In genomic region chr1:39293375-39294070, GRCh38 we compare ENCODE assay signal across 13 cellular contexts.
DNase-seq lines count a peak whose midpoint lies in the region; ATAC-seq and TF ChIP-seq lines count a peak whose summit lies in the region.
"Had no signal": no experiment of that assay in that cellular context is flagged by ENCODE, and none has a peak within 500 bp of the region (broad histone marks: within the 10 kb centered on the region; RNA-seq: fewer than 3 reads in every experiment).

No MANE protein-coding gene starts in this region.

- H3K27ac Mint-ChIP-seq in natural killer cell, result peak overlapping the region; percentile 42 to 69
- H3K27ac Mint-ChIP-seq in natural killer cell treated with Interleukin-12 subunit alpha and Interleukin-12 subunit beta and Interleukin-15 and Interleukin-18, amount 100 ng/mL, for 72 hours, result peak overlapping the region in 1 of 2 donors; percentile 23
- peak overlapping the region in 4 of 5 experiments; percentile 59 to 95 (median 92) for H3K27ac Mint-ChIP-seq in brain

- H3K4me3 Mint-ChIP-seq in natural killer cell (no peak overlapping the region), brain (no peak overlapping the region)
- H3K4me3 Mint-ChIP-seq in natural killer cell treated with Interleukin-12 subunit alpha and Interleukin-12 subunit beta and Interleukin-15 and Interleukin-18, amount 100 ng/mL, for 72 hours, result no peak overlapping the region

- no peaks in the 10 kb centered on the region for H3K9me3 Mint-ChIP-seq in natural killer cell
- no peaks in the 10 kb centered on the region for H3K9me3 Mint-ChIP-seq in natural killer cell treated with Interleukin-12 subunit alpha and Interleukin-12 subunit beta and Interleukin-15 and Interleukin-18, amount 100 ng/mL, for 72 hours
- peaks cover 0 to 3% (median 0%) of the 10 kb centered on the region in 5 experiments for H3K9me3 Mint-ChIP-seq in brain

- H3K27me3 Mint-ChIP-seq in natural killer cell (ENCODE audit: low read depth in 2 of 2) (no peaks in the 10 kb centered on the region), brain (no peaks in the 10 kb centered on the region)
- H3K27me3 Mint-ChIP-seq in natural killer cell treated with Interleukin-12 subunit alpha and Interleukin-12 subunit beta and Interleukin-15 and Interleukin-18, amount 100 ng/mL, for 72 hours, result no peaks in the 10 kb centered on the region

- no peak for TF ChIP-seq CTCF in natural killer cell (IDR thresholded peaks at IDR 0.05)
- TF ChIP-seq CTCF in brain (conservative IDR thresholded peaks at IDR 0.05), result no peak

- H3K27me3 ChIP-seq in effector memory CD4-positive, alpha-beta T cell (replicated peaks; ENCODE audit: control insufficient read depth, insufficient read depth, low read length, poor library complexity, severe bottlenecking), result no peaks in the 10 kb centered on the region
- H3K27me3 ChIP-seq: esophagus muscularis mucosa had no signal

- no peak overlapping the region for H3K27ac ChIP-seq in effector memory CD4-positive, alpha-beta T cell (ENCODE audit: insufficient read depth, low read length, poor library complexity, severe bottlenecking)
- H3K27ac ChIP-seq: thoracic aorta had no signal

- H3K4me1 Mint-ChIP-seq in natural killer cell (peaks cover 11 to 20% of the 10 kb centered on the region in 2 donors), brain (peaks cover 21% of the 10 kb centered on the region)
- H3K4me1 Mint-ChIP-seq in natural killer cell treated with Interleukin-12 subunit alpha and Interleukin-12 subunit beta and Interleukin-15 and Interleukin-18, amount 100 ng/mL, for 72 hours (ENCODE audit: low read depth in 2 of 2), result peaks cover 15 to 16% of the 10 kb centered on the region in 2 donors

- H3K9me3 ChIP-seq in effector memory CD4-positive, alpha-beta T cell (ENCODE audit: control insufficient read depth, low read length), result no peaks in the 10 kb centered on the region
- H3K9me3 ChIP-seq: esophagus muscularis mucosa, thoracic aorta had no signal

- H3K4me1 ChIP-seq in effector memory CD4-positive, alpha-beta T cell (ENCODE audit: control insufficient read depth, insufficient read depth, low read length, poor library complexity, severe bottlenecking), result no peaks in the 10 kb centered on the region

- DNase-seq in natural killer cell (no peak), kidney glomerular epithelial cell (lab: John Stamatoyannopoulos, UW) (peak; percentile 73), NCI-H526 (lab: John Stamatoyannopoulos, UW) (no peak), islet precursor cell (no peak)
- DNase-seq in natural killer cell treated with Interleukin-12 subunit alpha and Interleukin-12 subunit beta and Interleukin-15 and Interleukin-18, amount 100 ng/mL, for 72 hours (ENCODE audit: low spot score), result no peak
- no peak for DNase-seq in effector memory CD4-positive, alpha-beta T cell
- DNase-seq: C1 segment of cervical spinal cord, left colon, NCI-H1694 had no signal

- H3K4me3 ChIP-seq in effector memory CD4-positive, alpha-beta T cell (ENCODE audit: insufficient read depth, low read depth, low read length, poor library complexity, severe bottlenecking), result no peak overlapping the region
- H3K4me3 ChIP-seq: esophagus muscularis mucosa, thoracic aorta had no signal

- H3K36me3 Mint-ChIP-seq in natural killer cell (peaks cover 50% of the 10 kb centered on the region), brain (peaks cover 87% of the 10 kb centered on the region)
- H3K36me3 Mint-ChIP-seq in natural killer cell treated with Interleukin-12 subunit alpha and Interleukin-12 subunit beta and Interleukin-15 and Interleukin-18, amount 100 ng/mL, for 72 hours, result peaks cover 56% of the 10 kb centered on the region

- intact Hi-C loops in natural killer cell (cut with micrococcal nuclease), result no loop called here

- H3K36me3 ChIP-seq in effector memory CD4-positive, alpha-beta T cell (ENCODE audit: control insufficient read depth, insufficient read depth, low read length), result peaks cover 78% of the 10 kb centered on the region

- ATAC-seq in natural killer cell (no peak), HG03520 (IDR thresholded peaks at IDR 0.05; ENCODE audit: unreplicated experiment) (no peak)
- no peak for ATAC-seq in natural killer cell treated with Interleukin-12 subunit alpha and Interleukin-12 subunit beta and Interleukin-15 and Interleukin-18, amount 100 ng/mL, for 72 hours
- ATAC-seq: left colon had no signal
